In genomic region chr6:26216015-26216885, GRCh38 we compare ENCODE assay signal across 8 cellular contexts.
DNase-seq lines count a peak whose midpoint lies in the region; ATAC-seq and TF ChIP-seq lines count a peak whose summit lies in the region.

No MANE protein-coding gene starts in this region.

- no peaks in the 10 kb centered on the region for H3K27me3 Mint-ChIP-seq in activated T-helper 17 cell treated with anti-CD3 and anti-CD28 coated beads, Interleukin-2, amount 50 U/mL, for 72 hours
- no peaks in the 10 kb centered on the region for H3K27me3 Mint-ChIP-seq in naive thymus-derived CD8-positive, alpha-beta T cell

- H3K9me3 ChIP-seq in Panc1 (ENCODE audit: control insufficient read depth, insufficient read depth, low read depth, low read length), result no peaks in the 10 kb centered on the region
- no peaks in the 10 kb centered on the region for H3K9me3 ChIP-seq in tibial artery

- ATAC-seq in GM21528 (IDR thresholded peaks at IDR 0.05; ENCODE audit: low FRiP score, unreplicated experiment), result peak; percentile 82
- ATAC-seq in Panc1, result peak; percentile 79
- peak; percentile 86 for ATAC-seq in activated T-helper 17 cell treated with anti-CD3 and anti-CD28 coated beads, Interleukin-2, amount 50 U/mL, for 72 hours (replicated peaks)
- peak; percentile 81 to 84 for ATAC-seq in naive thymus-derived CD8-positive, alpha-beta T cell

- H3K27me3 ChIP-seq in Panc1 (ENCODE audit: control insufficient read depth, insufficient read depth, low read length) (no peaks in the 10 kb centered on the region), tibial artery (no peaks in the 10 kb centered on the region)

- H3K36me3 ChIP-seq in Panc1 (ENCODE audit: control insufficient read depth, insufficient read depth, low read length) (no peaks in the 10 kb centered on the region), tibial artery (no peaks in the 10 kb centered on the region)

- POLR2A ChIA-PET in Panc1 (lab: Charles Lee), result interaction anchor here (0.6 to 3.8 kb wide), 17 partner anchors 10 to 1651 kb away, joined by 3 to 46 read pairs (median 8); a partner anchor contains a TSS
- POLR2A ChIA-PET in naive thymus-derived CD8-positive, alpha-beta T cell (lab: Charles Lee), result interaction anchor here (0.7 to 17.5 kb wide), 60 partner anchors 9 to 1677 kb away, joined by 3 to 669 read pairs (median 7); partner anchors contain the start of gene HMGN4

- H3K27ac Mint-ChIP-seq in activated T-helper 17 cell treated with anti-CD3 and anti-CD28 coated beads, Interleukin-2, amount 50 U/mL, for 72 hours, result no peak overlapping the region
- H3K27ac Mint-ChIP-seq in naive thymus-derived CD8-positive, alpha-beta T cell, result no peak overlapping the region

- in situ Hi-C loops in Panc1 (cut with HindIII; ENCODE audit: low pct_unique_long_range_greater_than_20kb, low sequenced_read_pairs), result no loop called here

- intact Hi-C loops in Panc1 (cut with micrococcal nuclease; ENCODE audit: unreplicated experiment), result loop anchor here (2.0 to 5.0 kb wide), 2 partner anchors 56 to 69 kb away; a partner anchor contains a TSS
- intact Hi-C loops in tibial artery (cut with DNase I; ENCODE audit: low total_unique reads), result no loop called here

- no peaks in the 10 kb centered on the region for H3K4me1 Mint-ChIP-seq in activated T-helper 17 cell treated with anti-CD3 and anti-CD28 coated beads, Interleukin-2, amount 50 U/mL, for 72 hours
- peaks cover 0 to 12% (median 7%) of the 10 kb centered on the region in 4 donors for H3K4me1 Mint-ChIP-seq in naive thymus-derived CD8-positive, alpha-beta T cell

- CTCF ChIA-PET in Panc1 (lab: Charles Lee), result interaction anchor here (0.6 to 0.7 kb wide), 4 partner anchors 57 to 1035 kb away, joined by 3 read pairs; a partner anchor contains a TSS

- BruUV-seq in Panc1 (replicated peaks; lab: Mats Ljungman, UMichigan), result TSS peak; percentile 99

- no peaks in the 10 kb centered on the region for H3K9me3 Mint-ChIP-seq in activated T-helper 17 cell treated with anti-CD3 and anti-CD28 coated beads, Interleukin-2, amount 50 U/mL, for 72 hours
- H3K9me3 Mint-ChIP-seq in naive thymus-derived CD8-positive, alpha-beta T cell, result peaks cover 0 to 5% (median 0%) of the 10 kb centered on the region in 9 donors

- no peak for TF ChIP-seq CTCF in Panc1 (IDR thresholded peaks at IDR 0.05)
- no peak for TF ChIP-seq CTCF in fibroblast of the aortic adventitia (IDR thresholded peaks at IDR 0.05; ENCODE audit: insufficient read depth, low read length)
- TF ChIP-seq CTCF in tibial artery (IDR thresholded peaks at IDR 0.05), result no peak

- H3K4me3 ChIP-seq in Panc1 (ENCODE audit: low read depth in 2 of 2, low read length in 2 of 2), result peak overlapping the region; percentile 75 to 78
- peak overlapping the region; percentile 74 for H3K4me3 ChIP-seq in fibroblast of the aortic adventitia (ENCODE audit: low read depth, low read length)
- H3K4me3 ChIP-seq in tibial artery, result peak overlapping the region; percentile 58 to 68

- no peak overlapping the region for H3K4me3 Mint-ChIP-seq in activated T-helper 17 cell treated with anti-CD3 and anti-CD28 coated beads, Interleukin-2, amount 50 U/mL, for 72 hours
- no peak overlapping the region for H3K4me3 Mint-ChIP-seq in naive thymus-derived CD8-positive, alpha-beta T cell

- DNase-seq in DMS53 treated with DMSO at 0.1 percent for 48 hours (lab: John Stamatoyannopoulos, UW; ENCODE audit: unreplicated experiment) (peak; percentile 97), HuH-7 (ENCODE audit: low spot score) (peak; percentile 71), Panc1 (ENCODE audit: low read depth, low spot score) (peak; percentile 99), fibroblast of the aortic adventitia (ENCODE audit: low read depth) (peak; percentile 100), tibial artery (peak in 1 of 2 donors; percentile 84)
- peak; percentile 34 to 95 (median 86) for DNase-seq in naive thymus-derived CD8-positive, alpha-beta T cell

- H3K4me1 ChIP-seq in Panc1 (ENCODE audit: control insufficient read depth, insufficient read depth, low read length) (peaks cover 21% of the 10 kb centered on the region), tibial artery (peaks cover 0 to 20% (median 4%) of the 10 kb centered on the region in 4 donors)

- H3K27ac ChIP-seq in Panc1 (ENCODE audit: low read length) (peak overlapping the region; percentile 98), tibial artery (peak overlapping the region; percentile 87 to 91)

- H3K36me3 Mint-ChIP-seq in activated T-helper 17 cell treated with anti-CD3 and anti-CD28 coated beads, Interleukin-2, amount 50 U/mL, for 72 hours (ENCODE audit: low read depth), result no peaks in the 10 kb centered on the region
- H3K36me3 Mint-ChIP-seq in naive thymus-derived CD8-positive, alpha-beta T cell, result no peaks in the 10 kb centered on the region
